In the genomic region with DNA sequence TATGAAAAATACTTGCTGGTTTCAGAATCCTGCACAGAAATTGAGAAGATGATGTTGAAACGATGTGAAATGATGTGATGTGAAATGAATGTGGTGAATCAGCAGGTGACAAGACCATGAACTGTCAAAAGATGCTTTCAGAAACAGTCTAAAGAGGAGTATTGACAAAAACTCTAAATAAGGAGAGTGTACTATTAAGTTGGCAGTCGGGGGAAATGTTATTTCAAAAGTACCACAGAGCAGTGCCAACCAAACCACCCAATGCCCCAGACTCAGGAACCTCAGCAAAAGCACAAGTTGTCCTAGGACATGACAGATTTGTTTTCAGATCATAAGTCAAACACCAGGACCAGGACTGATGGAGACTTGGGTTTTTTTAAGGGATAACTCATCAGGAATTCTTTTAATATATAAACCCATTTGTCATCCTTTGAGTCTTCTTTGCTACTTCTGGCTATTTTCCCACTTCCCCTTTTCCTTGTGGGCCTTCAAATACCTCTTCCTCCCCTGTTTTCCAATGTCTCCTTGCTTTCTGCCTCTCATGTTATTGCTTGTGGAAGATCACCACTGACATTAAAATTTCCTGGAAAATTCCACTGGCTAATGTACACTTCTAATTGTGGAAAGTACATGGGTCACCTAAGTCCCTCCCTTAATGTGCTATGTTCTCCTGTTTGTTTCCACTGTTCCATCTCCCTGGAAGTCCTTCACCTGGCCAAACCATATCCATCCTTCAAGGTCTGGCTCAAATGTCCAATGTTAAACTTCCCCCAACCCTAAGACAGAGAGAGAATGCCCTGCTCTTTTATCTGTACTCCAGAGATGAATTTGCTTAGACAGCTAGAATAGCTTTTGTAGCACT, we compare ENCODE assay signal across 20 cellular contexts. TPM values are rescaled to one million over a fixed set of nuclear protein-coding genes. Genes with fewer than 3 reads are reported as not detected.
DNase-seq lines count a peak whose midpoint lies in the region; ATAC-seq, FAIRE-seq and TF ChIP-seq lines count a peak whose summit lies in the region.
"Had no signal": no experiment of that assay in that cellular context is flagged by ENCODE, and none has a peak within 500 bp of the region (broad histone marks: within the 10 kb centered on the region; RNA-seq: fewer than 3 reads in every experiment).

No MANE protein-coding gene starts in this region.

- TF ChIP-seq RAD21 in A549 (conservative IDR thresholded peaks at IDR 0.05 in 1 of 2, IDR thresholded peaks at IDR 0.05 in 1 of 2): no peak
- no peak for TF ChIP-seq RAD21 in GM12878 (IDR thresholded peaks at IDR 0.05; ENCODE audit: insufficient read depth, low read depth, low read length)

- no peak overlapping the region for H3K9ac ChIP-seq in GM12878 (ENCODE audit: control insufficient read depth, insufficient read depth, low read length)

- H3K9me3 ChIP-seq in A549: no peaks in the 10 kb centered on the region
- no peaks in the 10 kb centered on the region for H3K9me3 ChIP-seq in GM12878 (replicated peaks; ENCODE audit: control insufficient read depth, insufficient read depth, low read length)
- H3K9me3 ChIP-seq: left ventricle myocardium inferior had no signal

- ATAC-seq in A549: peak; percentile 34 to 63; a peak in 3 of 6 replicates
- ATAC-seq in GM12878: no peak
- ATAC-seq in natural killer cell: no peak
- ATAC-seq in HG02610 (IDR thresholded peaks at IDR 0.05; ENCODE audit: unreplicated experiment): no peak
- ATAC-seq: activated CD8-positive, alpha-beta memory T cell treated with anti-CD3 and anti-CD28 coated beads, Interleukin-2, amount 10 ng/mL, durations not matched to agents 7 days and 5 days; naive thymus-derived CD8-positive, alpha-beta T cell; stimulated activated memory B cell treated with anti-CD40 and anti-IgM and Interleukin-4, amounts not matched to agents 10 μg/mL and 1 μg/mL and 100 μg/mL, for 72 hours had no signal

- H3K27me3 ChIP-seq in GM12878 (replicated peaks in 1 of 2; ENCODE audit: control insufficient read depth in 2 of 2, insufficient read depth in 2 of 2, low read length in 1 of 2): no peaks in the 10 kb centered on the region

- no peaks in the 10 kb centered on the region for H4K20me1 ChIP-seq in GM12878 (ENCODE audit: control insufficient read depth, insufficient read depth)

- no TSS peak for BruUV-seq in GM12878 (replicated peaks; lab: Mats Ljungman, UMichigan)

- intact Hi-C loops in GM12878 (cut with micrococcal nuclease; ENCODE audit: unreplicated experiment): no loop called here
- intact Hi-C loops in natural killer cell (cut with micrococcal nuclease): no loop called here

- in situ Hi-C loops in GM12878 (cut with MboI): loop anchor here (5.0 kb wide), 1 partner anchor 346 kb away; no protein-coding TSS in a partner anchor

- H2AFZ ChIP-seq in GM12878 (ENCODE audit: control insufficient read depth, low read depth, low read length): no peak overlapping the region

- H3K4me2 ChIP-seq in A549: peak overlapping the region; percentile 37
- H3K4me2 ChIP-seq in GM12878 (ENCODE audit: control insufficient read depth, insufficient read depth): no peak overlapping the region

- H3K4me1 Mint-ChIP-seq in natural killer cell: no peaks in the 10 kb centered on the region
- H3K4me1 Mint-ChIP-seq: activated CD8-positive, alpha-beta memory T cell treated with anti-CD3 and anti-CD28 coated beads, Interleukin-2, amount 10 ng/mL, durations not matched to agents 7 days and 5 days; activated naive CD4-positive, alpha-beta T cell treated with anti-CD3 and anti-CD28 coated beads, Interleukin-2, amount 50 U/mL, for 24 hours; IgD-negative memory B cell; naive thymus-derived CD8-positive, alpha-beta T cell; stimulated activated memory B cell treated with anti-CD40 and anti-IgM and Interleukin-4, amounts not matched to agents 10 μg/mL and 1 μg/mL and 100 μg/mL, for 72 hours had no signal

- RAD21 ChIA-PET in GM12878 (lab: Charles Lee; ENCODE audit: unreplicated experiment): no interaction called here

- SMC1A ChIA-PET in GM12878 (lab: Charles Lee; ENCODE audit: uncharacterized antibody, unreplicated experiment): interaction anchor here (0.6 to 1.3 kb wide), 3 partner anchors 8 to 445 kb away, joined by 3 to 5 read pairs (median 3); no protein-coding TSS in a partner anchor

- H3K27ac Mint-ChIP-seq in natural killer cell: no peak overlapping the region
- H3K27ac Mint-ChIP-seq: activated CD8-positive, alpha-beta memory T cell treated with anti-CD3 and anti-CD28 coated beads, Interleukin-2, amount 10 ng/mL, durations not matched to agents 7 days and 5 days; activated naive CD4-positive, alpha-beta T cell treated with anti-CD3 and anti-CD28 coated beads, Interleukin-2, amount 50 U/mL, for 24 hours; IgD-negative memory B cell; stimulated activated memory B cell treated with anti-CD40 and anti-IgM and Interleukin-4, amounts not matched to agents 10 μg/mL and 1 μg/mL and 100 μg/mL, for 72 hours had no signal

- no peak overlapping the region for H3K4me3 ChIP-seq in A549
- H3K4me3 ChIP-seq in GM12878: no peak overlapping the region
- H3K4me3 ChIP-seq: left ventricle myocardium inferior had no signal

- peaks cover 16 to 25% of the 10 kb centered on the region in 2 donors for H3K27me3 Mint-ChIP-seq in natural killer cell (ENCODE audit: low read depth in 2 of 2)

- TF ChIP-seq POLR2A in A549 (IDR thresholded peaks at IDR 0.05; ENCODE audit: low read length) (no peak), GM12878 (IDR thresholded peaks at IDR 0.05; ENCODE audit: low read depth, low read length) (no peak)

- H3K9me3 Mint-ChIP-seq in natural killer cell: no peaks in the 10 kb centered on the region
- H3K9me3 Mint-ChIP-seq: activated naive CD4-positive, alpha-beta T cell treated with anti-CD3 and anti-CD28 coated beads, Interleukin-2, amount 50 U/mL, for 24 hours; stimulated activated memory B cell treated with anti-CD40 and anti-IgM and Interleukin-4, amounts not matched to agents 10 μg/mL and 1 μg/mL and 100 μg/mL, for 72 hours had no signal

- POLR2A ChIA-PET in A549 (lab: Yijun Ruan, JAX) (interaction anchor here (1.2 to 1.6 kb wide), 2 partner anchors 8 to 10 kb away, joined by 3 to 4 read pairs; partner anchors contain the start of gene PPP1R3C), GM12878 (lab: Charles Lee) (no interaction called here)

- CTCF ChIA-PET in A549 (lab: Yijun Ruan, JAX): interaction anchor here (0.7 to 2.2 kb wide), 23 partner anchors 8 to 269 kb away, joined by 3 to 24 read pairs (median 4); partner anchors contain the start of gene PPP1R3C
- CTCF ChIA-PET in GM12878 (lab: Yijun Ruan, JAX): interaction anchor here (0.6 to 2.5 kb wide), 2 partner anchors 8 to 253 kb away, joined by 3 to 15 read pairs; no protein-coding TSS in a partner anchor

- H3K4me1 ChIP-seq in A549: peaks cover 21% of the 10 kb centered on the region
- H3K4me1 ChIP-seq in GM12878 (ENCODE audit: control insufficient read depth, insufficient read depth, low read length): no peaks in the 10 kb centered on the region
- H3K4me1 ChIP-seq: left ventricle myocardium inferior had no signal

- 7% methylated on average over 2 of the region's 2 CpGs for WGBS in A549 (ENCODE audit: missing lambda C conversion rate)
- WGBS in GM12878 (ENCODE audit: insufficient coverage, insufficient replicate concordance, low lambda C conversion rate, missing lambda C conversion rate): 0% methylated on average over 2 of the region's 2 CpGs

- no peaks in the 10 kb centered on the region for H3K36me3 Mint-ChIP-seq in natural killer cell
- H3K36me3 Mint-ChIP-seq: activated CD8-positive, alpha-beta memory T cell treated with anti-CD3 and anti-CD28 coated beads, Interleukin-2, amount 10 ng/mL, durations not matched to agents 7 days and 5 days; activated naive CD4-positive, alpha-beta T cell treated with anti-CD3 and anti-CD28 coated beads, Interleukin-2, amount 50 U/mL, for 24 hours; IgD-negative memory B cell; naive thymus-derived CD8-positive, alpha-beta T cell; stimulated activated memory B cell treated with anti-CD40 and anti-IgM and Interleukin-4, amounts not matched to agents 10 μg/mL and 1 μg/mL and 100 μg/mL, for 72 hours had no signal

- no peak for TF ChIP-seq EP300 in A549 (IDR thresholded peaks at IDR 0.05)
- no peak for TF ChIP-seq EP300 in GM12878 (IDR thresholded peaks at IDR 0.05; ENCODE audit: borderline replicate concordance in 1 of 2, control insufficient read depth in 1 of 2, low read depth in 2 of 2, low read length in 2 of 2)

- no peak overlapping the region for H3K4me3 Mint-ChIP-seq in natural killer cell
- H3K4me3 Mint-ChIP-seq: activated CD8-positive, alpha-beta memory T cell treated with anti-CD3 and anti-CD28 coated beads, Interleukin-2, amount 10 ng/mL, durations not matched to agents 7 days and 5 days; activated naive CD4-positive, alpha-beta T cell treated with anti-CD3 and anti-CD28 coated beads, Interleukin-2, amount 50 U/mL, for 24 hours; IgD-negative memory B cell; naive thymus-derived CD8-positive, alpha-beta T cell; stimulated activated memory B cell treated with anti-CD40 and anti-IgM and Interleukin-4, amounts not matched to agents 10 μg/mL and 1 μg/mL and 100 μg/mL, for 72 hours had no signal

- H3K79me2 ChIP-seq in GM12878 (ENCODE audit: control insufficient read depth, insufficient read depth, low read length): no peaks in the 10 kb centered on the region

- TF ChIP-seq CTCF in A549 (IDR thresholded peaks at IDR 0.05): no peak
- no peak for TF ChIP-seq CTCF in GM12878 (IDR thresholded peaks at IDR 0.05 in 2 of 3, conservative IDR thresholded peaks at IDR 0.05 in 1 of 3; ENCODE audit: control insufficient read depth in 2 of 3, extremely low read depth in 1 of 3, insufficient read depth in 1 of 3, low read depth in 3 of 3, low read length in 3 of 3)
- no peak for TF ChIP-seq CTCF in natural killer cell (IDR thresholded peaks at IDR 0.05)

- H3K27ac ChIP-seq in A549 (peak overlapping the region; percentile 60 to 66; a peak in 4 of 6 replicates), GM12878 (ENCODE audit: control insufficient read depth, insufficient read depth) (no peak overlapping the region)
- H3K27ac ChIP-seq: left ventricle myocardium inferior had no signal

- FAIRE-seq in A549 (lab: Jason Lieb, UNC) (peak; percentile 68), GM12878 (lab: Jason Lieb, UNC) (no peak)
- FAIRE-seq: endothelial cell of umbilical vein, GM19239 had no signal

- no peaks in the 10 kb centered on the region for H3K36me3 ChIP-seq in GM12878 (ENCODE audit: control insufficient read depth in 2 of 2, insufficient read depth in 2 of 2, low read length in 1 of 2)
- H3K36me3 ChIP-seq: left ventricle myocardium inferior had no signal

- no peak for DNase-seq in A549 (ENCODE audit: low read depth in 1 of 2, low spot score in 1 of 2)
- DNase-seq in M059J (ENCODE audit: low read depth): peak; percentile 38
- no peak for DNase-seq in GM12878 (ENCODE audit: low read depth, low spot score)
- peak; percentile 82 for DNase-seq in kidney tubule cell (ENCODE audit: low spot score)
- DNase-seq in NCI-H345 (lab: John Stamatoyannopoulos, UW): no peak
- no peak for DNase-seq in T-helper 1 cell
- DNase-seq in natural killer cell: no peak
- DNase-seq: activated CD4-positive, CD25-positive, alpha-beta regulatory T cell; activated CD8-positive, alpha-beta memory T cell treated with anti-CD3 and anti-CD28 coated beads, Interleukin-2, amount 10 ng/mL, durations not matched to agents 7 days and 5 days; GDM1; hypothalamus; left ventricle myocardium inferior; naive thymus-derived CD8-positive, alpha-beta T cell; NCI-H446 treated with DMSO at 0.1 percent for 48 hours had no signal

RNA-seq across cellular contexts. Expression of gene PPP1R3C, which starts 10.2 kb away (rescaled TPM):
- polyA plus RNA-seq in A549 (2011; rRNA removed) (19.7 and 20.0 TPM in 2 replicates), A549 (2017; fragmentation: RNase III; extraction: RNeasy Plus Mini Kit Qiagen cat#74134 plus additional on column Dnase treatment) (9.8 to 10.9 TPM (median 10.5 TPM) in 3 replicates), GM12878 (2011; rRNA removed) (0.03 TPM in 1 of 2 replicates, not detected in the other), GM12878 (2014; fragmentation: Illumina TruSeq; extraction: Trizol) (0.01 and 0.08 TPM in 2 replicates), GM12878 (2014; fragmentation: Nextera tagmentation; extraction: Ambion mirVana) (not detected), GM12878 (2014; rRNA removed) (not detected in 2 replicates), GM12878 (2016; fragmentation: Nextera tagmentation; extraction: Ambion mirVana) (under 1 TPM; 0.05 to 0.08 TPM)
- 4.4 and 5.5 TPM in 2 replicates for polyA plus RNA-seq in A549 (2012; cell fraction: cytosol; rRNA removed)
- 2.3 and 3.9 TPM in 2 replicates for polyA plus RNA-seq in A549 (2012; cell fraction: nucleus; rRNA removed)
- 19.0 and 21.4 TPM in 2 replicates for polyA minus RNA-seq in A549 (2011; rRNA and poly(A)+ RNA removed)
- total RNA-seq in M059J (2014; rRNA removed; shearing (Covaris generic)): 15.9 and 18.1 TPM in 2 replicates
- not detected in 2 replicates for total RNA-seq in GM12878 (2013; cell fraction: nucleolus; rRNA removed)
- total RNA-seq in GM12878 (2014; rRNA removed) (not detected in 2 replicates), GM12878 (2014; rRNA removed; fragmentation: Illumina TruSeq; extraction: Trizol) (not detected in 2 replicates), GM12878 (2021) (0.16 TPM in 1 of 2 replicates, not detected in the other), natural killer cell (not detected)
- not detected for polyA plus RNA-seq in GM12878 (2011; ENCODE audit: low read depth)
- not detected in 2 replicates for polyA plus RNA-seq in GM12878 (2011; cell fraction: cytosol; rRNA removed)
- not detected in 2 replicates for polyA plus RNA-seq in GM12878 (2011; cell fraction: nucleus; rRNA removed)
- 0.05 and 0.44 TPM in 2 replicates for polyA plus RNA-seq in GM12878 (2012)
- 0.05 TPM in 1 of 2 replicates, not detected in the other for polyA minus RNA-seq in GM12878 (2011; rRNA and poly(A)+ RNA removed)
- polyA minus RNA-seq in GM12878 (2011; cell fraction: cytosol; rRNA and poly(A)+ RNA removed): not detected in 2 replicates
- polyA minus RNA-seq in GM12878 (2011; cell fraction: nucleus; rRNA and poly(A)+ RNA removed): not detected in 2 replicates
- total RNA-seq: activated CD8-positive, alpha-beta memory T cell treated with anti-CD3 and anti-CD28 coated beads, Interleukin-2, amount 10 ng/mL, durations not matched to agents 7 days and 5 days; naive thymus-derived CD8-positive, alpha-beta T cell had no signal
- polyA plus RNA-seq: IgD-negative memory B cell; naive thymus-derived CD8-positive, alpha-beta T cell had no signal

Comparison
In these comparisons a context has a peak if more than half of its experiments do, and no peak if none do; other contexts are left out.
1. ATAC-seq: peak in A549 (2 of 2); none in GM12878 (single experiment), natural killer cell (0 of 3) and HG02610 (single experiment).
2. DNase-seq: peak in M059J (single experiment) and kidney tubule cell (single experiment); none in A549 (0 of 2), GM12878 (single experiment), NCI-H345 (single experiment), T-helper 1 cell (0 of 5) and natural killer cell (single experiment).
3. RNA of gene PPP1R3C, which starts 10.2 kb away (total RNA-seq): 15.9 to 18.1 TPM in M059J; 0.16 TPM in GM12878 and not detected in natural killer cell; every median in the first group is over 10 times any median in the second.
4. Of the 24 proteins assayed by ChIP-seq in both GM12878 and A549: peak only in GM12878: none; only in A549: MAX; in both: none; in neither: 23.